Comparison of ENCODE assay signal across 32 cellular contexts in genomic region chr15:69038508-69038907, GRCh38. TPM values are rescaled to one million over a fixed set of nuclear protein-coding genes. Genes with fewer than 3 reads are reported as not detected.
"Had no signal": no experiment of that assay in that cellular context is flagged by ENCODE, and none has a peak within 500 bp of the region (broad histone marks: within the 10 kb centered on the region; RNA-seq: fewer than 3 reads in every experiment).

No MANE protein-coding gene starts in this region.

- H3K9me3 Mint-ChIP-seq: activated CD4-positive, alpha-beta T cell treated with anti-CD3 and anti-CD28 coated beads, Interleukin-2, amount 10 ng/mL, durations not matched to agents 24 days and 14 days; activated CD8-positive, alpha-beta T cell treated with anti-CD3 and anti-CD28 coated beads for 36 hours; activated naive CD4-positive, alpha-beta T cell treated with anti-CD3 and anti-CD28 coated beads, Interleukin-2, amount 10 ng/mL, durations not matched to agents 7 days and 5 days; activated naive CD4-positive, alpha-beta T cell treated with anti-CD3 and anti-CD28 coated beads, Interleukin-2, amount 50 U/mL, for 72 hours; activated naive CD8-positive, alpha-beta T cell treated with anti-CD3 and anti-CD28 coated beads, Interleukin-2, amount 10 ng/mL, durations not matched to agents 7 days and 5 days; activated T-cell treated with anti-CD3 and anti-CD28 coated beads, Interleukin-2, amount 50 U/mL, for 24 hours; activated T-cell treated with anti-CD3 and anti-CD28 coated beads, Interleukin-2, amount 50 U/mL, for 72 hours; brain; central memory CD8-positive, alpha-beta T cell; dendritic cell treated with granulocyte-macrophage colony-stimulating factor and Interleukin-4, amounts not matched to agents 40 ng/mL and 50 ng/mL, for 4 days; effector memory CD8-positive, alpha-beta T cell had no signal

- DNase-seq: activated CD4-positive, alpha-beta T cell treated with anti-CD3 and anti-CD28 coated beads for 36 hours; activated CD4-positive, alpha-beta T cell treated with anti-CD3 and anti-CD28 coated beads, Interleukin-2, amount 10 ng/mL, durations not matched to agents 24 days and 14 days; activated CD4-positive, CD25-positive, alpha-beta regulatory T cell; activated CD4-positive, CD25-positive, alpha-beta regulatory T cell treated with anti-CD3 and anti-CD28 coated beads, Interleukin-2, amount 50 U/mL, for 72 hours; activated CD8-positive, alpha-beta memory T cell treated with anti-CD3 and anti-CD28 coated beads, Interleukin-2, amount 50 U/mL, for 48 hours; activated CD8-positive, alpha-beta T cell treated with anti-CD3 and anti-CD28 coated beads for 36 hours; activated gamma-delta T cell; activated naive CD4-positive, alpha-beta T cell; activated naive CD4-positive, alpha-beta T cell treated with anti-CD3 and anti-CD28 coated beads, Interleukin-2, amount 10 ng/mL, durations not matched to agents 7 days and 5 days; activated naive CD8-positive, alpha-beta T cell treated with anti-CD3 and anti-CD28 coated beads, Interleukin-2, amount 10 ng/mL, durations not matched to agents 7 days and 5 days; activated T-cell treated with anti-CD3 and anti-CD28 coated beads for 4 hours; activated T-cell treated with anti-CD3 and anti-CD28 coated beads, Interleukin-2, amount 50 U/mL, for 24 hours; activated T-cell treated with anti-CD3 and anti-CD28 coated beads, Interleukin-2, amount 50 U/mL, for 72 hours; dorsolateral prefrontal cortex; effector CD4-positive, alpha-beta T cell; effector memory CD8-positive, alpha-beta T cell; erythroblast; foreskin keratinocyte; gastrocnemius medialis; glutamatergic neuron; T-helper 2 cell had no signal

- H3K36me3 ChIP-seq: ascending aorta, breast epithelium, cardiac muscle cell, esophagus muscularis mucosa, gastrocnemius medialis had no signal

- H3K4me1 ChIP-seq: ascending aorta, breast epithelium, esophagus muscularis mucosa, gastrocnemius medialis had no signal

- H3K4me1 Mint-ChIP-seq: activated naive CD4-positive, alpha-beta T cell treated with anti-CD3 and anti-CD28 coated beads, Interleukin-2, amount 10 ng/mL, durations not matched to agents 7 days and 5 days; activated naive CD8-positive, alpha-beta T cell treated with anti-CD3 and anti-CD28 coated beads, Interleukin-2, amount 10 ng/mL, durations not matched to agents 7 days and 5 days; brain; central memory CD8-positive, alpha-beta T cell had no signal

- H3K27me3 ChIP-seq: ascending aorta, breast epithelium, gastrocnemius medialis had no signal

- H3K36me3 Mint-ChIP-seq: activated CD8-positive, alpha-beta memory T cell treated with anti-CD3 and anti-CD28 coated beads, Interleukin-2, amount 10 ng/mL, durations not matched to agents 7 days and 5 days; activated naive CD4-positive, alpha-beta T cell treated with anti-CD3 and anti-CD28 coated beads, Interleukin-2, amount 10 ng/mL, durations not matched to agents 7 days and 5 days; activated naive CD4-positive, alpha-beta T cell treated with anti-CD3 and anti-CD28 coated beads, Interleukin-2, amount 50 U/mL, for 72 hours; activated naive CD8-positive, alpha-beta T cell treated with anti-CD3 and anti-CD28 coated beads, Interleukin-2, amount 10 ng/mL, durations not matched to agents 7 days and 5 days; brain had no signal

- H3K27ac Mint-ChIP-seq: activated CD4-positive, alpha-beta T cell treated with anti-CD3 and anti-CD28 coated beads for 36 hours; activated CD4-positive, alpha-beta T cell treated with anti-CD3 and anti-CD28 coated beads, Interleukin-2, amount 10 ng/mL, durations not matched to agents 24 days and 14 days; activated CD8-positive, alpha-beta memory T cell treated with anti-CD3 and anti-CD28 coated beads, Interleukin-2, amount 10 ng/mL, durations not matched to agents 7 days and 5 days; activated CD8-positive, alpha-beta T cell treated with anti-CD3 and anti-CD28 coated beads for 36 hours; activated naive CD4-positive, alpha-beta T cell treated with anti-CD3 and anti-CD28 coated beads, Interleukin-2, amount 10 ng/mL, durations not matched to agents 7 days and 5 days; activated naive CD4-positive, alpha-beta T cell treated with anti-CD3 and anti-CD28 coated beads, Interleukin-2, amount 50 U/mL, for 72 hours; activated naive CD8-positive, alpha-beta T cell treated with anti-CD3 and anti-CD28 coated beads, Interleukin-2, amount 10 ng/mL, durations not matched to agents 7 days and 5 days; activated T-cell treated with anti-CD3 and anti-CD28 coated beads, Interleukin-2, amount 50 U/mL, for 24 hours; activated T-cell treated with anti-CD3 and anti-CD28 coated beads, Interleukin-2, amount 50 U/mL, for 72 hours; brain; dendritic cell treated with granulocyte-macrophage colony-stimulating factor and Interleukin-4, amounts not matched to agents 40 ng/mL and 50 ng/mL, for 4 days; effector memory CD8-positive, alpha-beta T cell had no signal

- H3K27ac ChIP-seq: ascending aorta, breast epithelium, cardiac muscle cell, coronary artery, dorsolateral prefrontal cortex, esophagus muscularis mucosa, foreskin keratinocyte, gastrocnemius medialis had no signal

- H3K9me3 ChIP-seq: ascending aorta, breast epithelium, esophagus muscularis mucosa, gastrocnemius medialis had no signal

- H3K4me3 Mint-ChIP-seq: activated CD4-positive, alpha-beta T cell treated with anti-CD3 and anti-CD28 coated beads for 36 hours; activated CD4-positive, alpha-beta T cell treated with anti-CD3 and anti-CD28 coated beads, Interleukin-2, amount 10 ng/mL, durations not matched to agents 24 days and 14 days; activated CD8-positive, alpha-beta memory T cell treated with anti-CD3 and anti-CD28 coated beads, Interleukin-2, amount 10 ng/mL, durations not matched to agents 7 days and 5 days; activated CD8-positive, alpha-beta T cell treated with anti-CD3 and anti-CD28 coated beads for 36 hours; activated naive CD4-positive, alpha-beta T cell treated with anti-CD3 and anti-CD28 coated beads, Interleukin-2, amount 10 ng/mL, durations not matched to agents 7 days and 5 days; activated naive CD8-positive, alpha-beta T cell treated with anti-CD3 and anti-CD28 coated beads, Interleukin-2, amount 10 ng/mL, durations not matched to agents 7 days and 5 days; activated T-cell treated with anti-CD3 and anti-CD28 coated beads, Interleukin-2, amount 50 U/mL, for 24 hours; activated T-cell treated with anti-CD3 and anti-CD28 coated beads, Interleukin-2, amount 50 U/mL, for 72 hours; brain; central memory CD8-positive, alpha-beta T cell; dendritic cell treated with granulocyte-macrophage colony-stimulating factor and Interleukin-4, amounts not matched to agents 40 ng/mL and 50 ng/mL, for 4 days; effector memory CD8-positive, alpha-beta T cell had no signal

- H3K4me3 ChIP-seq: ascending aorta, breast epithelium, cardiac muscle cell, coronary artery, dorsolateral prefrontal cortex, esophagus muscularis mucosa, gastrocnemius medialis had no signal

RNA-seq across cellular contexts. Expression of gene NOX5, which starts 24.0 kb away (rescaled TPM):
- total RNA-seq: activated CD4-positive, alpha-beta T cell treated with anti-CD3 and anti-CD28 coated beads for 36 hours; activated CD4-positive, alpha-beta T cell treated with anti-CD3 and anti-CD28 coated beads, Interleukin-2, amount 10 ng/mL, durations not matched to agents 24 days and 14 days; activated CD8-positive, alpha-beta memory T cell treated with anti-CD3 and anti-CD28 coated beads for 36 hours; activated CD8-positive, alpha-beta T cell treated with anti-CD3 and anti-CD28 coated beads for 36 hours; activated T-cell treated with anti-CD3 and anti-CD28 coated beads, Interleukin-2, amount 50 U/mL, for 72 hours; gastrocnemius medialis had no signal
